ENCODE assay signal across 20 cellular contexts in the genomic region with DNA sequence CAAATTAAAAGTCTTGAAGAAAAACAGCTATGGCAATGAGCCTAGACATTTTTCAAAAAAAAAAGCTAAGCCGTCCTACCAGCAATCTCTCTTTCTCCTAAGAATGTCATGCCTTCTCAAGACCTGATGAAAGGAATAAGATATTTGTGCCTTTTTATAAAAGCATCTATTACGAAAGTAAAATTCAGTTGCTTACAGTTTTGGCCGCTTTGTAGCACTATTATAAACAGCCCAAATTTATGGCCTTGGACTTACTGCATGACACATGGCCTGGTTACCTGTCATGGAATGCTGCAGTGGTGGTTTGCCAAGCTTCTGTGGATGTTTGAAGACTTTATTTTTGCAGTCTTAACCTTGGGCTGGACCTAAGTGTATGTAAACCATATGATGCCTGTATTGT.
"Had no signal": no experiment of that assay in that cellular context is flagged by ENCODE, and none has a peak within 500 bp of the region (broad histone marks: within the 10 kb centered on the region; RNA-seq: fewer than 3 reads in every experiment).

No MANE protein-coding gene starts in this region.

- H3K36me3 Mint-ChIP-seq: WTC11 had no signal

- H3K27me3 ChIP-seq: breast epithelium, esophagus squamous epithelium, heart right ventricle, right lobe of liver, tibial artery, vagina had no signal

- H3K4me3 Mint-ChIP-seq: central memory CD8-positive, alpha-beta T cell; nephron progenitor cell; stimulated activated effector memory CD8-positive, alpha-beta T cell treated with anti-CD3 and anti-CD28 coated beads, Interleukin-12 subunit alpha, Interleukin-12 subunit beta, amount 100 ng/mL, for 72 hours; stimulated activated naive CD8-positive, alpha-beta T cell treated with anti-CD3 and anti-CD28 coated beads, Interleukin-15, amount 100 ng/mL, for 72 hours; WTC11 had no signal

- H3K4me3 ChIP-seq: breast epithelium, esophagus squamous epithelium, heart right ventricle, lung, right lobe of liver, tibial artery, vagina had no signal

- H3K4me1 Mint-ChIP-seq: central memory CD8-positive, alpha-beta T cell; stimulated activated effector memory CD8-positive, alpha-beta T cell treated with anti-CD3 and anti-CD28 coated beads, Interleukin-12 subunit alpha, Interleukin-12 subunit beta, amount 100 ng/mL, for 72 hours had no signal

- H3K4me1 ChIP-seq: breast epithelium, esophagus squamous epithelium, heart right ventricle, right lobe of liver, tibial artery, vagina had no signal

- H3K27me3 Mint-ChIP-seq: central memory CD8-positive, alpha-beta T cell; stimulated activated naive CD8-positive, alpha-beta T cell treated with anti-CD3 and anti-CD28 coated beads, Interleukin-15, amount 100 ng/mL, for 72 hours had no signal

- H3K36me3 ChIP-seq: breast epithelium had no signal

- H3K9me3 Mint-ChIP-seq: activated naive CD4-positive, alpha-beta T cell treated with anti-CD3 and anti-CD28 coated beads, Interleukin-2, amount 50 U/mL, for 72 hours; central memory CD8-positive, alpha-beta T cell; nephron progenitor cell; stimulated activated effector memory CD8-positive, alpha-beta T cell treated with anti-CD3 and anti-CD28 coated beads, Interleukin-12 subunit alpha, Interleukin-12 subunit beta, amount 100 ng/mL, for 72 hours; stimulated activated naive CD8-positive, alpha-beta T cell treated with anti-CD3 and anti-CD28 coated beads, Interleukin-15, amount 100 ng/mL, for 72 hours; WTC11 had no signal

- H3K27ac ChIP-seq: breast epithelium, esophagus squamous epithelium, heart right ventricle, right lobe of liver, tibial artery, vagina had no signal

- H3K9me3 ChIP-seq: breast epithelium, esophagus squamous epithelium, heart right ventricle, right lobe of liver, tibial artery, vagina had no signal

- DNase-seq: activated T-cell treated with anti-CD3 and anti-CD28 coated beads, Interleukin-2, amount 50 U/mL, for 1 hour; effector memory CD4-positive, alpha-beta T cell; esophagus squamous epithelium; heart right ventricle; kidney; nephron progenitor cell; right lobe of liver; small intestine; stimulated activated CD4-positive, alpha-beta T cell treated with anti-CD3 and anti-CD28 coated beads, Interleukin-2, amount 100 ng/mL, for 24 hours; stimulated activated naive CD8-positive, alpha-beta T cell treated with anti-CD3 and anti-CD28 coated beads, Interleukin-15, amount 100 ng/mL, for 72 hours; T-helper 9 cell; tibial artery had no signal

- ATAC-seq: heart right ventricle; left lobe of liver; right lobe of liver; stimulated activated effector memory CD8-positive, alpha-beta T cell treated with anti-CD3 and anti-CD28 coated beads, Interleukin-12 subunit alpha, Interleukin-12 subunit beta, amount 100 ng/mL, for 72 hours; stimulated activated naive CD8-positive, alpha-beta T cell treated with anti-CD3 and anti-CD28 coated beads, Interleukin-15, amount 100 ng/mL, for 72 hours; WTC11 had no signal
